ENCODE assay signal across 13 cellular contexts in genomic region chr17:67322039-67322787, GRCh38.
DNase-seq lines count a peak whose midpoint lies in the region; ATAC-seq and TF ChIP-seq lines count a peak whose summit lies in the region.
"Had no signal": no experiment of that assay in that cellular context is flagged by ENCODE, and none has a peak within 500 bp of the region (broad histone marks: within the 10 kb centered on the region; RNA-seq: fewer than 3 reads in every experiment).

No MANE protein-coding gene starts in this region.

- DNase-seq in NCI-H82 (lab: John Stamatoyannopoulos, UW) (peak; percentile 99), iPS DF 19.7 (ENCODE audit: low read depth, low spot score) (peak; percentile 72), SHP77 (lab: John Stamatoyannopoulos, UW) (no peak), NCI-H345 treated with DMSO at 0.1 percent for 48 hours (lab: John Stamatoyannopoulos, UW; ENCODE audit: unreplicated experiment) (no peak)
- DNase-seq: dorsolateral prefrontal cortex, lower lobe of right lung, NCI-H1105 treated with DMSO at 0.1 percent for 48 hours, ovary had no signal

- no peaks in the 10 kb centered on the region for H3K9me3 ChIP-seq in BLaER1 treated with 17β-estradiol and CSF1 and Interleukin-3, amounts not matched to agents 10 nM and 100 nM (replicated peaks in 1 of 11)
- H3K9me3 ChIP-seq: gastroesophageal sphincter, lower lobe of right lung, ovary had no signal

- H3K4me2 ChIP-seq in BLaER1 treated with 17β-estradiol and CSF1 and Interleukin-3, amounts not matched to agents 10 nM and 100 nM: peak overlapping the region in 7 of 11 experiments; percentile 8 to 40 (median 31); a peak in 8 of 22 replicates

- H3K27ac ChIP-seq in BLaER1 treated with 17β-estradiol and CSF1 and Interleukin-3, amounts not matched to agents 10 nM and 100 nM: no peak overlapping the region
- H3K27ac ChIP-seq: dorsolateral prefrontal cortex, gastroesophageal sphincter, lower lobe of right lung, ovary had no signal

- H4K20me1 ChIP-seq in BLaER1 treated with 17β-estradiol and CSF1 and Interleukin-3, amounts not matched to agents 10 nM and 100 nM: no peaks in the 10 kb centered on the region

- H3K9ac ChIP-seq in BLaER1 treated with 17β-estradiol and CSF1 and Interleukin-3, amounts not matched to agents 10 nM and 100 nM: no peak overlapping the region

- no peak for TF ChIP-seq EP300 in Ishikawa (IDR thresholded peaks at IDR 0.05; ENCODE audit: borderline replicate concordance)

- peaks cover 0 to 13% (median 8%) of the 10 kb centered on the region in 10 experiments; a peak in 14 of 20 replicates for H3K4me1 ChIP-seq in BLaER1 treated with 17β-estradiol and CSF1 and Interleukin-3, amounts not matched to agents 10 nM and 100 nM
- H3K4me1 ChIP-seq: gastroesophageal sphincter, lower lobe of right lung had no signal

- TF ChIP-seq RAD21 in Ishikawa (IDR thresholded peaks at IDR 0.05; ENCODE audit: low read depth): no peak

- ATAC-seq in GM18505 (IDR thresholded peaks at IDR 0.05; ENCODE audit: unreplicated experiment): no peak
- no peak for ATAC-seq in GM21529 (IDR thresholded peaks at IDR 0.05; ENCODE audit: unreplicated experiment)
- ATAC-seq: gastroesophageal sphincter, lower lobe of right lung had no signal

- H3K27me3 ChIP-seq in BLaER1 treated with 17β-estradiol and CSF1 and Interleukin-3, amounts not matched to agents 10 nM and 100 nM: no peaks in the 10 kb centered on the region
- H3K27me3 ChIP-seq: dorsolateral prefrontal cortex, gastroesophageal sphincter, ovary had no signal

- H3K4me3 ChIP-seq in BLaER1 treated with 17β-estradiol and CSF1 and Interleukin-3, amounts not matched to agents 10 nM and 100 nM: no peak overlapping the region
- H3K4me3 ChIP-seq: dorsolateral prefrontal cortex, gastroesophageal sphincter, lower lobe of right lung, ovary had no signal

- no peaks in the 10 kb centered on the region for H3K36me3 ChIP-seq in BLaER1 treated with 17β-estradiol and CSF1 and Interleukin-3, amounts not matched to agents 10 nM and 100 nM
- H3K36me3 ChIP-seq: gastroesophageal sphincter, lower lobe of right lung, ovary had no signal

- no peak for TF ChIP-seq POLR2A in GM18505 (IDR thresholded peaks at IDR 0.05; ENCODE audit: borderline replicate concordance, extremely low read depth, insufficient read depth, insufficient read length)

TF ChIP-seq in Ishikawa, 13 proteins besides CTCF, POLR2A, EP300 and RAD21:
- no peak for TF ChIP-seq CREB1 (IDR thresholded peaks at IDR 0.05; ENCODE audit: low read depth)
- no peak for TF ChIP-seq TAF1 (IDR thresholded peaks at IDR 0.05; ENCODE audit: low read depth)
- no peak for TF ChIP-seq NFIC (IDR thresholded peaks at IDR 0.05)
- TF ChIP-seq YY1 (IDR thresholded peaks at IDR 0.05; ENCODE audit: low read depth): peak; percentile 60; the same call in 1 of the 2 replicates
TF ChIP-seq in Ishikawa: peak in this region for 1.

Comparison
In these comparisons a context has a peak if more than half of its experiments do, and no peak if none do; other contexts are left out.
1. DNase-seq: peak in NCI-H82 (single experiment) and iPS DF 19.7 (single experiment); none in SHP77 (0 of 2) and NCI-H345 treated with DMSO at 0.1 percent for 48 hours (single experiment).